ENCODE assay signal across 23 cellular contexts in the genomic region with DNA sequence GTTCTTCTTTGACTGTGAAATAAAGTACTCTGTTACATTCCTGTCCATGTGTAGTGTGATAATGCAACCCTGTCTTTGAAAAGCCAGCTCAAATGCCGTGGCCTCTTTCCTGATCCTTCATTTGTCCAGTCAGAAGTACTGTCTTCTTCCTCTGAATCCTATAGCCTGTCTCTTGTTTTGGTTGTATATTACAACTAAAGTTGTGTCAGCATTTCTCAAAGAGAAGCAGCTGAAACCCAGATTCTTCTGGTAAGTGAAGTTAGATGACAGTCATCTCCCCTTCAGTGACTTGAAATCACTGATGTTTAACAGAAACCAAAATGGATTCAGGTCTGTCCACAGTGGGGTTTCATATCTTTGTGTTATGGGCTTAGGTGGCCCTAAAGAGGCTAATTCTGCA.
A peak's percentile ranks its signal among the peaks of the same experiment; 100 is the strongest.
DNase-seq lines count a peak whose midpoint lies in the region; ATAC-seq, FAIRE-seq and TF ChIP-seq lines count a peak whose summit lies in the region.
"Had no signal": no experiment of that assay in that cellular context is flagged by ENCODE, and none has a peak within 500 bp of the region (broad histone marks: within the 10 kb centered on the region; RNA-seq: fewer than 3 reads in every experiment).

No MANE protein-coding gene starts in this region.

- no peaks in the 10 kb centered on the region for H3K9me3 Mint-ChIP-seq in neural progenitor cell

- CTCF ChIA-PET in HepG2 (lab: Yijun Ruan, JAX; ENCODE audit: low intra/inter-chr PET ratio, low total read pairs) (no interaction called here), K562 (lab: Yijun Ruan, JAX; ENCODE audit: low intra/inter-chr PET ratio) (interaction anchor here (0.5 kb wide), 1 partner anchor 40 kb away, joined by 4 read pairs; no protein-coding TSS in a partner anchor)

- no peaks in the 10 kb centered on the region for H3K36me3 Mint-ChIP-seq in neural progenitor cell
- H3K36me3 Mint-ChIP-seq: CD4-positive, CD25-positive, alpha-beta regulatory T cell had no signal

- H3K27me3 Mint-ChIP-seq in neural progenitor cell (ENCODE audit: insufficient read depth, low read depth): no peaks in the 10 kb centered on the region

- H3K27me3 ChIP-seq in HepG2 (ENCODE audit: control insufficient read depth in 1 of 2, insufficient read depth in 2 of 2, low read length in 2 of 2) (no peaks in the 10 kb centered on the region), right lobe of liver (no peaks in the 10 kb centered on the region), K562 (ENCODE audit: control insufficient read depth in 2 of 2, insufficient read depth in 2 of 2, low read length in 2 of 2) (no peaks in the 10 kb centered on the region), neural progenitor cell (no peaks in the 10 kb centered on the region), SJCRH30 (no peaks in the 10 kb centered on the region)

- BruUV-seq in HepG2 (replicated peaks; lab: Mats Ljungman, UMichigan) (no TSS peak), K562 (replicated peaks; lab: Mats Ljungman, UMichigan) (no TSS peak)

- TF ChIP-seq CTCF in HepG2 (CRISPR knock-in tag; IDR thresholded peaks at IDR 0.05) (no peak), right lobe of liver (IDR thresholded peaks at IDR 0.05) (no peak), K562 (IDR thresholded peaks at IDR 0.05 in 2 of 3, conservative IDR thresholded peaks at IDR 0.05 in 1 of 3; ENCODE audit: insufficient read depth in 2 of 3, low read depth in 1 of 3, low read length in 3 of 3) (no peak), neural progenitor cell (IDR thresholded peaks at IDR 0.05) (no peak)

- H3F3A ChIP-seq in neural progenitor cell (ENCODE audit: low read depth): no peaks in the 10 kb centered on the region

- H3K4me1 ChIP-seq in HepG2 (ENCODE audit: insufficient read depth, low read length): peaks cover 14% of the 10 kb centered on the region
- H3K4me1 ChIP-seq in right lobe of liver: no peaks in the 10 kb centered on the region
- no peaks in the 10 kb centered on the region for H3K4me1 ChIP-seq in K562 (replicated peaks in 1 of 2; ENCODE audit: control insufficient read depth in 2 of 2, insufficient read depth in 2 of 2, low read length in 2 of 2)
- no peaks in the 10 kb centered on the region for H3K4me1 ChIP-seq in neural progenitor cell
- H3K4me1 ChIP-seq in SJCRH30: no peaks in the 10 kb centered on the region

- H3K27ac ChIP-seq in HepG2 (ENCODE audit: extremely low read length, insufficient read depth, low read length) (no peak overlapping the region), right lobe of liver (no peak overlapping the region), K562 (ENCODE audit: extremely low read depth, low read depth, low read length) (no peak overlapping the region), neural progenitor cell (no peak overlapping the region), SJCRH30 (no peak overlapping the region)

- in situ Hi-C loops in HepG2 (cut with HindIII; ENCODE audit: extremely low pct_ligation_motif_present, low pct_unique_long_range_greater_than_20kb) (no loop called here), K562 (cut with MboI) (no loop called here)

- H3K79me2 ChIP-seq in HepG2 (ENCODE audit: insufficient read depth, low read length) (no peaks in the 10 kb centered on the region), K562 (ENCODE audit: control insufficient read depth, insufficient read depth, low read length) (no peaks in the 10 kb centered on the region), neural progenitor cell (ENCODE audit: low read depth) (no peaks in the 10 kb centered on the region)

- H3K9me1 ChIP-seq in K562 (ENCODE audit: control insufficient read depth, insufficient read depth, low read length): no peaks in the 10 kb centered on the region

- H3K4me1 Mint-ChIP-seq in neural progenitor cell: no peaks in the 10 kb centered on the region
- H3K4me1 Mint-ChIP-seq: CD4-positive, CD25-positive, alpha-beta regulatory T cell had no signal

- H3K9ac ChIP-seq in HepG2 (ENCODE audit: insufficient read depth, low read depth, low read length): no peak overlapping the region
- H3K9ac ChIP-seq in K562 (ENCODE audit: insufficient read depth in 1 of 2, low read depth in 2 of 2, low read length in 2 of 2): no peak overlapping the region
- H3K9ac ChIP-seq in neural progenitor cell: no peak overlapping the region

- H3K4me2 ChIP-seq in HepG2 (ENCODE audit: low read depth, low read length) (no peak overlapping the region), K562 (ENCODE audit: insufficient read depth, low read length) (no peak overlapping the region), neural progenitor cell (no peak overlapping the region)

- no peak overlapping the region for H3K4me3 Mint-ChIP-seq in neural progenitor cell
- H3K4me3 Mint-ChIP-seq: CD4-positive, CD25-positive, alpha-beta regulatory T cell had no signal

- H2AFZ ChIP-seq in HepG2 (ENCODE audit: low read length) (no peak overlapping the region), K562 (ENCODE audit: low read depth, low read length) (no peak overlapping the region), neural progenitor cell (replicated peaks) (peak overlapping the region; percentile 3)

- DNase-seq in HepG2 (ENCODE audit: low spot score) (no peak), right lobe of liver (no peak), K562 (ENCODE audit: extremely low read depth in 1 of 4, low spot score in 3 of 4) (no peak), neural progenitor cell (ENCODE audit: low spot score) (no peak), NCI-H2196 (lab: John Stamatoyannopoulos, UW; ENCODE audit: unreplicated experiment) (no peak), superior temporal gyrus (ENCODE audit: extremely low spot score) (no peak), SJCRH30 (no peak)
- DNase-seq: CD4-positive, CD25-positive, alpha-beta regulatory T cell; COR-L47; DMS79; H7; KBM-7; NCI-H1092 treated with DMSO at 0.1 percent for 48 hours; NCI-H1436 treated with DMSO at 0.1 percent for 48 hours; NCI-H1930; NCI-H226; NCI-H524; NCI-H774; SIG-M5 had no signal

- TF ChIP-seq RAD21 in HepG2 (CRISPR knock-in tag; IDR thresholded peaks at IDR 0.05) (no peak), K562 (CRISPR knock-in tag; conservative IDR thresholded peaks at IDR 0.05 in 1 of 2, IDR thresholded peaks at IDR 0.05 in 1 of 2) (no peak)

- TF ChIP-seq EP300 in HepG2 (IDR thresholded peaks at IDR 0.05; ENCODE audit: low read depth in 2 of 2, low read length in 2 of 2) (no peak), HepG2 (CRISPR knock-in tag; IDR thresholded peaks at IDR 0.05; ENCODE audit: borderline replicate concordance) (no peak), K562 (IDR thresholded peaks at IDR 0.05; ENCODE audit: low read length) (no peak)

- no peak for ATAC-seq in HepG2
- no peak for ATAC-seq in right lobe of liver
- no peak for ATAC-seq in K562
- ATAC-seq: GM12878, Panc1, SK-N-SH treated with all-trans-retinoic acid at 6 μM for 48 hours had no signal

- H3K9me3 ChIP-seq in HepG2 (ENCODE audit: low read length): peaks cover 10% of the 10 kb centered on the region
- no peaks in the 10 kb centered on the region for H3K9me3 ChIP-seq in right lobe of liver
- H3K9me3 ChIP-seq in K562 (replicated peaks; ENCODE audit: control insufficient read depth, insufficient read depth, low read depth, low read length): no peaks in the 10 kb centered on the region
- H3K9me3 ChIP-seq in neural progenitor cell (ENCODE audit: low read depth): no peaks in the 10 kb centered on the region
- no peaks in the 10 kb centered on the region for H3K9me3 ChIP-seq in SJCRH30 (replicated peaks)

- 94% methylated on average over 1 of the region's 1 CpG for WGBS in HepG2 (ENCODE audit: low lambda C conversion rate)
- WGBS in right lobe of liver (ENCODE audit: insufficient coverage, low coverage, low lambda C conversion rate, missing lambda C conversion rate): 92% methylated on average over 1 of the region's 1 CpG
- 0% methylated on average over 1 of the region's 1 CpG for WGBS in K562 (ENCODE audit: insufficient coverage, low coverage, missing lambda C conversion rate)

- H3K27ac Mint-ChIP-seq in neural progenitor cell: no peak overlapping the region
- H3K27ac Mint-ChIP-seq: CD4-positive, CD25-positive, alpha-beta regulatory T cell had no signal

- intact Hi-C loops in HepG2 (cut with micrococcal nuclease; ENCODE audit: unreplicated experiment): no loop called here
- intact Hi-C loops in right lobe of liver (cut with DNase I): no loop called here
- intact Hi-C loops in K562 (cut with micrococcal nuclease): no loop called here

- POLR2A ChIA-PET in HepG2 (lab: Yijun Ruan, JAX): no interaction called here
- POLR2A ChIA-PET in K562 (lab: Yijun Ruan, JAX): interaction anchor here (0.6 kb wide), 1 partner anchor 1155 kb away, joined by 3 read pairs; no protein-coding TSS in a partner anchor

- H3K4me3 ChIP-seq in HepG2 (replicated peaks in 1 of 3; ENCODE audit: insufficient read depth in 1 of 3, low read depth in 2 of 3, low read length in 3 of 3) (no peak overlapping the region), right lobe of liver (no peak overlapping the region), K562 (no peak overlapping the region), neural progenitor cell (no peak overlapping the region), SJCRH30 (no peak overlapping the region)
- H3K4me3 ChIP-seq: GM12878 had no signal

- H4K20me1 ChIP-seq in HepG2 (ENCODE audit: insufficient read depth, low read length): no peaks in the 10 kb centered on the region
- H4K20me1 ChIP-seq in K562 (replicated peaks; ENCODE audit: control insufficient read depth, insufficient read depth, low read length): no peaks in the 10 kb centered on the region
- no peaks in the 10 kb centered on the region for H4K20me1 ChIP-seq in neural progenitor cell (ENCODE audit: low read depth)

- no peak for FAIRE-seq in HepG2 (lab: Jason Lieb, UNC)
- no peak for FAIRE-seq in K562 (lab: Jason Lieb, UNC)
- FAIRE-seq: A204.1, GM12878 had no signal

- TF ChIP-seq POLR2A in HepG2 (IDR thresholded peaks at IDR 0.05; ENCODE audit: insufficient read depth in 1 of 2, low read depth in 2 of 2, low read length in 2 of 2): no peak
- TF ChIP-seq POLR2A in right lobe of liver (IDR thresholded peaks at IDR 0.05): no peak
- no peak for TF ChIP-seq POLR2A in K562 (conservative IDR thresholded peaks at IDR 0.05)

- H3K36me3 ChIP-seq in HepG2 (replicated peaks in 1 of 2; ENCODE audit: control insufficient read depth in 1 of 2, insufficient read depth in 2 of 2, low read length in 2 of 2) (no peaks in the 10 kb centered on the region), right lobe of liver (no peaks in the 10 kb centered on the region), K562 (ENCODE audit: control insufficient read depth, insufficient read depth, low read length) (no peaks in the 10 kb centered on the region), neural progenitor cell (no peaks in the 10 kb centered on the region), SJCRH30 (no peaks in the 10 kb centered on the region)

TF ChIP-seq in HepG2, 621 proteins besides CTCF, POLR2A, EP300 and RAD21:
- TF ChIP-seq HNRNPH1 (optimal IDR thresholded peaks at IDR 0.05; ENCODE audit: low read depth, low read length) (no peak), MAFK (conservative IDR thresholded peaks at IDR 0.05 in 1 of 2, IDR thresholded peaks at IDR 0.05 in 1 of 2; ENCODE audit: low read length in 2 of 2) (peak; percentile 17 to 63; a peak in 2 of 4 replicates)

TF ChIP-seq in K562, 482 proteins besides CTCF, POLR2A, EP300 and RAD21 (continues in another document):
- TF ChIP-seq LCOR (CRISPR knock-in tag; IDR thresholded peaks at IDR 0.05) (no peak), GTF2A2 (tag; IDR thresholded peaks at IDR 0.05) (no peak)
